1 cellular context compared by ENCODE assay signal in genomic region chr2:176157499-176158305, GRCh38.
TF ChIP-seq lines count a peak whose summit lies in the region.

No MANE protein-coding gene starts in this region.

TF ChIP-seq in HEK293, 187 proteins besides CTCF, POLR2A, EP300 and RAD21 (continued from another document and continues in another):
- TF ChIP-seq ZNF629 (tag by site-specific recombination; IDR thresholded peaks at IDR 0.05) (peak; percentile 89), ZNF274 (IDR thresholded peaks at IDR 0.05; ENCODE audit: low read length) (no peak), ZNF274 (tag by site-specific recombination; IDR thresholded peaks at IDR 0.05; ENCODE audit: borderline replicate concordance) (no peak), REPIN1 (tag by site-specific recombination; IDR thresholded peaks at IDR 0.05; ENCODE audit: low read depth) (no peak), ZNF19 (tag by site-specific recombination; IDR thresholded peaks at IDR 0.05; ENCODE audit: low read depth) (no peak), ZNF610 (tag by site-specific recombination; IDR thresholded peaks at IDR 0.05; ENCODE audit: borderline replicate concordance) (peak; percentile 56), MZF1 (tag by site-specific recombination; IDR thresholded peaks at IDR 0.05; ENCODE audit: borderline replicate concordance) (no peak), OVOL3 (tag by site-specific recombination; IDR thresholded peaks at IDR 0.05) (no peak), ZNF596 (tag by site-specific recombination; IDR thresholded peaks at IDR 0.05) (peak; percentile 57; the same call in 1 of the 2 replicates), ZBTB49 (tag by site-specific recombination; IDR thresholded peaks at IDR 0.05; ENCODE audit: low read depth) (no peak), ZNF514 (tag by site-specific recombination; IDR thresholded peaks at IDR 0.05) (no peak), INSM2 (tag by site-specific recombination; IDR thresholded peaks at IDR 0.05) (0 out of 2 replicates have a peak, but pooled peaks have one; percentile 40), ZNF140 (tag by site-specific recombination; IDR thresholded peaks at IDR 0.05) (no peak), MYNN (tag by site-specific recombination; IDR thresholded peaks at IDR 0.05; ENCODE audit: borderline replicate concordance) (0 out of 2 replicates have a peak, but pooled peaks have one; percentile 18), PRDM6 (tag by site-specific recombination; IDR thresholded peaks at IDR 0.05) (peak; percentile 80), ZNF2 (tag by site-specific recombination; IDR thresholded peaks at IDR 0.05) (peak; percentile 80; the same call in 1 of the 2 replicates), SCRT2 (tag by site-specific recombination; IDR thresholded peaks at IDR 0.05) (no peak), ZXDB (tag by site-specific recombination; IDR thresholded peaks at IDR 0.05) (peak; percentile 100), PRDM1 (tag by site-specific recombination; IDR thresholded peaks at IDR 0.05) (no peak), ZNF558 (tag by site-specific recombination; IDR thresholded peaks at IDR 0.05) (no peak), ZNF24 (tag by site-specific recombination; IDR thresholded peaks at IDR 0.05) (0 out of 2 replicates have a peak, but pooled peaks have one; percentile 19), TCF7L2 (IDR thresholded peaks at IDR 0.05; ENCODE audit: borderline replicate concordance, low read depth, low read length) (peak; percentile 83), ZNF112 (tag by site-specific recombination; IDR thresholded peaks at IDR 0.05) (no peak), ZNF677 (tag by site-specific recombination; IDR thresholded peaks at IDR 0.05) (no peak), ZNF16 (tag by site-specific recombination; IDR thresholded peaks at IDR 0.05; ENCODE audit: low read depth) (peak; percentile 81), ZNF830 (tag by site-specific recombination; IDR thresholded peaks at IDR 0.05; ENCODE audit: low read depth) (no peak), ZNF585B (tag by site-specific recombination; IDR thresholded peaks at IDR 0.05) (no peak), BCL11B (tag by site-specific recombination; IDR thresholded peaks at IDR 0.05; ENCODE audit: low read depth) (peak; percentile 36; the same call in 1 of the 2 replicates), ZNF248 (tag by site-specific recombination; IDR thresholded peaks at IDR 0.05) (no peak), ZNF133 (tag by site-specific recombination; IDR thresholded peaks at IDR 0.05) (no peak), ZNF239 (tag by site-specific recombination; IDR thresholded peaks at IDR 0.05) (no peak), SCRT1 (tag by site-specific recombination; IDR thresholded peaks at IDR 0.05; ENCODE audit: borderline replicate concordance) (no peak), ZNF600 (tag by site-specific recombination; IDR thresholded peaks at IDR 0.05) (peak; percentile 62), KLF10 (tag by site-specific recombination; IDR thresholded peaks at IDR 0.05) (peak; percentile 68), ZNF37A (tag by site-specific recombination; IDR thresholded peaks at IDR 0.05) (no peak), ZNF510 (tag by site-specific recombination; IDR thresholded peaks at IDR 0.05; ENCODE audit: insufficient replicate concordance) (no peak), ZNF423 (tag by site-specific recombination; IDR thresholded peaks at IDR 0.05) (no peak), ZNF341 (tag by site-specific recombination; IDR thresholded peaks at IDR 0.05; ENCODE audit: low read depth) (peak; percentile 61), ZNF311 (tag by site-specific recombination; IDR thresholded peaks at IDR 0.05; ENCODE audit: borderline replicate concordance) (no peak), SP7 (tag by site-specific recombination; IDR thresholded peaks at IDR 0.05) (peak; percentile 86), ZNF707 (tag by site-specific recombination; IDR thresholded peaks at IDR 0.05) (no peak), ZNF350 (tag by site-specific recombination; IDR thresholded peaks at IDR 0.05) (no peak), HOXC10 (CRISPR knock-in tag; IDR thresholded peaks at IDR 0.05) (0 out of 2 replicates have a peak, but pooled peaks have one; percentile 25), GLIS1 (tag by site-specific recombination; IDR thresholded peaks at IDR 0.05) (no peak), ZBTB10 (tag by site-specific recombination; IDR thresholded peaks at IDR 0.05) (no peak), ZNF157 (tag by site-specific recombination; IDR thresholded peaks at IDR 0.05) (no peak), ZNF624 (tag by site-specific recombination; IDR thresholded peaks at IDR 0.05) (no peak), ZNF548 (tag by site-specific recombination; IDR thresholded peaks at IDR 0.05) (no peak), ZSCAN4 (tag by site-specific recombination; IDR thresholded peaks at IDR 0.05) (peak; percentile 78), ZNF76 (tag by site-specific recombination; IDR thresholded peaks at IDR 0.05; ENCODE audit: borderline replicate concordance, low read depth) (peak; percentile 35)
- TF ChIP-seq, protein P1, sequence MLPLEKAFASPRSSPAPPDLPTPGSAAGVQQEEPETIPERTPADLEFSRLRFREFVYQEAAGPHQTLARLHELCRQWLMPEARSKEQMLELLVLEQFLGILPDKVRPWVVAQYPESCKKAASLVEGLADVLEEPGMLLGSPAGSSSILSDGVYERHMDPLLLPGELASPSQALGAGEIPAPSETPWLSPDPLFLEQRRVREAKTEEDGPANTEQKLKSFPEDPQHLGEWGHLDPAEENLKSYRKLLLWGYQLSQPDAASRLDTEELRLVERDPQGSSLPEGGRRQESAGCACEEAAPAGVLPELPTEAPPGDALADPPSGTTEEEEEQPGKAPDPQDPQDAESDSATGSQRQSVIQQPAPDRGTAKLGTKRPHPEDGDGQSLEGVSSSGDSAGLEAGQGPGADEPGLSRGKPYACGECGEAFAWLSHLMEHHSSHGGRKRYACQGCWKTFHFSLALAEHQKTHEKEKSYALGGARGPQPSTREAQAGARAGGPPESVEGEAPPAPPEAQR (tag by site-specific recombination; IDR thresholded peaks at IDR 0.05), result no peak
- TF ChIP-seq, protein P2, sequence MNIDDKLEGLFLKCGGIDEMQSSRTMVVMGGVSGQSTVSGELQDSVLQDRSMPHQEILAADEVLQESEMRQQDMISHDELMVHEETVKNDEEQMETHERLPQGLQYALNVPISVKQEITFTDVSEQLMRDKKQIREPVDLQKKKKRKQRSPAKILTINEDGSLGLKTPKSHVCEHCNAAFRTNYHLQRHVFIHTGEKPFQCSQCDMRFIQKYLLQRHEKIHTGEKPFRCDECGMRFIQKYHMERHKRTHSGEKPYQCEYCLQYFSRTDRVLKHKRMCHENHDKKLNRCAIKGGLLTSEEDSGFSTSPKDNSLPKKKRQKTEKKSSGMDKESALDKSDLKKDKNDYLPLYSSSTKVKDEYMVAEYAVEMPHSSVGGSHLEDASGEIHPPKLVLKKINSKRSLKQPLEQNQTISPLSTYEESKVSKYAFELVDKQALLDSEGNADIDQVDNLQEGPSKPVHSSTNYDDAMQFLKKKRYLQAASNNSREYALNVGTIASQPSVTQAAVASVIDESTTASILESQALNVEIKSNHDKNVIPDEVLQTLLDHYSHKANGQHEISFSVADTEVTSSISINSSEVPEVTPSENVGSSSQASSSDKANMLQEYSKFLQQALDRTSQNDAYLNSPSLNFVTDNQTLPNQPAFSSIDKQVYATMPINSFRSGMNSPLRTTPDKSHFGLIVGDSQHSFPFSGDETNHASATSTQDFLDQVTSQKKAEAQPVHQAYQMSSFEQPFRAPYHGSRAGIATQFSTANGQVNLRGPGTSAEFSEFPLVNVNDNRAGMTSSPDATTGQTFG (tag by site-specific recombination; IDR thresholded peaks at IDR 0.05; ENCODE audit: borderline replicate concordance), result no peak
- TF ChIP-seq, protein P3, sequence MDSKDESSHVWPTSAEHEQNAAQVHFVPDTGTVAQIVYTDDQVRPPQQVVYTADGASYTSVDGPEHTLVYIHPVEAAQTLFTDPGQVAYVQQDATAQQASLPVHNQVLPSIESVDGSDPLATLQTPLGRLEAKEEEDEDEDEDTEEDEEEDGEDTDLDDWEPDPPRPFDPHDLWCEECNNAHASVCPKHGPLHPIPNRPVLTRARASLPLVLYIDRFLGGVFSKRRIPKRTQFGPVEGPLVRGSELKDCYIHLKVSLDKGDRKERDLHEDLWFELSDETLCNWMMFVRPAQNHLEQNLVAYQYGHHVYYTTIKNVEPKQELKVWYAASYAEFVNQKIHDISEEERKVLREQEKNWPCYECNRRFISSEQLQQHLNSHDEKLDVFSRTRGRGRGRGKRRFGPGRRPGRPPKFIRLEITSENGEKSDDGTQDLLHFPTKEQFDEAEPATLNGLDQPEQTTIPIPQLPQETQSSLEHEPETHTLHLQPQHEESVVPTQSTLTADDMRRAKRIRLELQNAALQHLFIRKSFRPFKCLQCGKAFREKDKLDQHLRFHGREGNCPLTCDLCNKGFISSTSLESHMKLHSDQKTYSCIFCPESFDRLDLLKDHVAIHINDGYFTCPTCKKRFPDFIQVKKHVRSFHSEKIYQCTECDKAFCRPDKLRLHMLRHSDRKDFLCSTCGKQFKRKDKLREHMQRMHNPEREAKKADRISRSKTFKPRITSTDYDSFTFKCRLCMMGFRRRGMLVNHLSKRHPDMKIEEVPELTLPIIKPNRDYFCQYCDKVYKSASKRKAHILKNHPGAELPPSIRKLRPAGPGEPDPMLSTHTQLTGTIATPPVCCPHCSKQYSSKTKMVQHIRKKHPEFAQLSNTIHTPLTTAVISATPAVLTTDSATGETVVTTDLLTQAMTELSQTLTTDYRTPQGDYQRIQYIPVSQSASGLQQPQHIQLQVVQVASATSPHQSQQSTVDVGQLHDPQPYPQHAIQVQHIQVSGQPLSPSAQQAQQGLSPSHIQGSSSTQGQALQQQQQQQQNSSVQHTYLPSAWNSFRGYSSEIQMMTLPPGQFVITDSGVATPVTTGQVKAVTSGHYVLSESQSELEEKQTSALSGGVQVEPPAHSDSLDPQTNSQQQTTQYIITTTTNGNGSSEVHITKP (tag by site-specific recombination; IDR thresholded peaks at IDR 0.05), result no peak; the same call in 1 of the 2 replicates
